In genomic region chr11:3622521-3622920, GRCh38 we compare ENCODE assay signal across 30 cellular contexts. TPM values are rescaled to one million over a fixed set of nuclear protein-coding genes. Genes with fewer than 3 reads are reported as not detected.
"Had no signal": no experiment of that assay in that cellular context is flagged by ENCODE, and none has a peak within 500 bp of the region (broad histone marks: within the 10 kb centered on the region; RNA-seq: fewer than 3 reads in every experiment).

No MANE protein-coding gene starts in this region.

- H3K4me1 ChIP-seq: colonic mucosa, esophagus muscularis mucosa, left lung, parathyroid adenoma, tibial nerve, upper lobe of left lung, uterus had no signal

- H3K27ac Mint-ChIP-seq: dendritic cell treated with granulocyte-macrophage colony-stimulating factor and Interleukin-4, amounts not matched to agents 40 ng/mL and 50 ng/mL, for 4 days; stimulated activated memory B cell treated with anti-CD40 and anti-IgM and Interleukin-4, amounts not matched to agents 10 μg/mL and 1 μg/mL and 100 μg/mL, for 72 hours had no signal

- H3K4me3 ChIP-seq: colonic mucosa, esophagus muscularis mucosa, heart right ventricle, left lung, thoracic aorta, tibial nerve, upper lobe of left lung, uterus had no signal

- H3K9me3 ChIP-seq: colonic mucosa, esophagus muscularis mucosa, heart right ventricle, left lung, thoracic aorta, tibial nerve, upper lobe of left lung, uterus had no signal

- H3K4me3 Mint-ChIP-seq: dendritic cell treated with granulocyte-macrophage colony-stimulating factor and Interleukin-4, amounts not matched to agents 40 ng/mL and 50 ng/mL, for 4 days; naive thymus-derived CD8-positive, alpha-beta T cell; nephron progenitor cell; stimulated activated memory B cell treated with anti-CD40 and anti-IgM and Interleukin-4, amounts not matched to agents 10 μg/mL and 1 μg/mL and 100 μg/mL, for 72 hours had no signal

- H3K27me3 Mint-ChIP-seq: naive thymus-derived CD8-positive, alpha-beta T cell; stimulated activated memory B cell treated with anti-CD40 and anti-IgM and Interleukin-4, amounts not matched to agents 10 μg/mL and 1 μg/mL and 100 μg/mL, for 72 hours had no signal

- H3K4me1 Mint-ChIP-seq: stimulated activated memory B cell treated with anti-CD40 and anti-IgM and Interleukin-4, amounts not matched to agents 10 μg/mL and 1 μg/mL and 100 μg/mL, for 72 hours had no signal

- H3K9me3 Mint-ChIP-seq: dendritic cell treated with granulocyte-macrophage colony-stimulating factor and Interleukin-4, amounts not matched to agents 40 ng/mL and 50 ng/mL, for 4 days; naive thymus-derived CD8-positive, alpha-beta T cell; nephron progenitor cell; stimulated activated memory B cell treated with anti-CD40 and anti-IgM and Interleukin-4, amounts not matched to agents 10 μg/mL and 1 μg/mL and 100 μg/mL, for 72 hours had no signal

- DNase-seq: colonic mucosa; effector CD8-positive, alpha-beta T cell; foreskin melanocyte; glutamatergic neuron; heart right ventricle; hippocampal formation; left cardiac atrium; mesendoderm; naive thymus-derived CD8-positive, alpha-beta T cell; nephron progenitor cell; occipital lobe; stimulated activated CD4-positive, alpha-beta T cell treated with anti-CD3 and anti-CD28 coated beads, Interleukin-4, amount 100 ng/mL, for 4 hours; stimulated activated naive CD8-positive, alpha-beta T cell treated with anti-CD3 and anti-CD28 coated beads, Interleukin-15, Interleukin-2, amounts not matched to agents 100 U/mL and 50 U/mL, for 24 hours; uterus had no signal

- H3K27ac ChIP-seq: colonic mucosa, esophagus muscularis mucosa, heart right ventricle, left lung, parathyroid adenoma, thoracic aorta, tibial nerve, upper lobe of left lung, uterus had no signal

- H3K36me3 Mint-ChIP-seq: naive thymus-derived CD8-positive, alpha-beta T cell; stimulated activated memory B cell treated with anti-CD40 and anti-IgM and Interleukin-4, amounts not matched to agents 10 μg/mL and 1 μg/mL and 100 μg/mL, for 72 hours had no signal

- H3K9ac ChIP-seq: parathyroid adenoma had no signal

- ATAC-seq: heart right ventricle; left cardiac atrium; naive thymus-derived CD8-positive, alpha-beta T cell; sciatic nerve; stimulated activated memory B cell treated with anti-CD40 and anti-IgM and Interleukin-4, amounts not matched to agents 10 μg/mL and 1 μg/mL and 100 μg/mL, for 72 hours; stimulated activated naive CD8-positive, alpha-beta T cell treated with anti-CD3 and anti-CD28 coated beads, Interleukin-15, Interleukin-2, amounts not matched to agents 100 U/mL and 50 U/mL, for 24 hours had no signal

- H3K27me3 ChIP-seq: colonic mucosa, esophagus muscularis mucosa, heart right ventricle, left lung, tibial nerve, upper lobe of left lung, uterus had no signal

- H3K36me3 ChIP-seq: colonic mucosa, esophagus muscularis mucosa, heart right ventricle, left lung, thoracic aorta, tibial nerve, upper lobe of left lung, uterus had no signal

RNA-seq across cellular contexts. Expression of gene ART5, which starts 19.3 kb away (rescaled TPM):
- total RNA-seq: cerebellum; colonic mucosa; endothelial cell of umbilical vein; lung microvascular endothelial cell; naive thymus-derived CD8-positive, alpha-beta T cell; thoracic aorta; tibial nerve had no signal
- polyA plus RNA-seq: endothelial cell of umbilical vein; naive thymus-derived CD8-positive, alpha-beta T cell had no signal

RNA-seq across cellular contexts. Expression of gene ART1, which starts 22.4 kb away (rescaled TPM):
- total RNA-seq: cerebellum; colonic mucosa; endothelial cell of umbilical vein; epithelial cell of proximal tubule; esophagus muscularis mucosa; kidney epithelial cell; left cardiac atrium; lower leg skin; lung microvascular endothelial cell; naive thymus-derived CD8-positive, alpha-beta T cell; progenitor cell of endocrine pancreas; sciatic nerve; thoracic aorta; uterus had no signal
- polyA plus RNA-seq: endothelial cell of umbilical vein; naive thymus-derived CD8-positive, alpha-beta T cell had no signal

RNA-seq across cellular contexts. Expression of gene CHRNA10, which starts 48.7 kb away (rescaled TPM):
- total RNA-seq: occipital lobe had no signal
